8 cellular contexts compared by ENCODE assay signal in genomic region chr9:133532937-133533668, GRCh38. TPM values are rescaled to one million over a fixed set of nuclear protein-coding genes. Genes with fewer than 3 reads are reported as not detected.
A peak's percentile ranks its signal among the peaks of the same experiment; 100 is the strongest.
DNase-seq lines count a peak whose midpoint lies in the region; ATAC-seq lines count a peak whose summit lies in the region.

No MANE protein-coding gene starts in this region.

- H3K9me3 Mint-ChIP-seq in CD8-positive, alpha-beta memory T cell: no peaks in the 10 kb centered on the region

- peaks cover 0 to 12% (median 0%) of the 10 kb centered on the region in 3 donors for H3K4me1 Mint-ChIP-seq in CD8-positive, alpha-beta memory T cell

- H3K27me3 Mint-ChIP-seq in CD8-positive, alpha-beta memory T cell: peaks cover 13 to 25% of the 10 kb centered on the region in 2 donors

- H3K27ac Mint-ChIP-seq in CD8-positive, alpha-beta memory T cell: peak overlapping the region in 2 of 8 donors; percentile 25 to 54

- H3K36me3 ChIP-seq in CD8-positive, alpha-beta memory T cell (ENCODE audit: insufficient read depth, low read length): no peaks in the 10 kb centered on the region

- no peaks in the 10 kb centered on the region for H3K9me3 ChIP-seq in CD8-positive, alpha-beta memory T cell (ENCODE audit: low read length)

- H3K4me1 ChIP-seq in CD8-positive, alpha-beta memory T cell (ENCODE audit: insufficient read depth, low read length): peaks cover 16% of the 10 kb centered on the region

- no peak overlapping the region for H3K4me3 Mint-ChIP-seq in CD8-positive, alpha-beta memory T cell

- no peak overlapping the region for H3K27ac ChIP-seq in CD8-positive, alpha-beta memory T cell (ENCODE audit: low read depth, low read length)

- H3K27me3 ChIP-seq in CD8-positive, alpha-beta memory T cell (ENCODE audit: insufficient read depth, low read length, poor library complexity, severe bottlenecking): no peaks in the 10 kb centered on the region

- no peak overlapping the region for H3K4me3 ChIP-seq in CD8-positive, alpha-beta memory T cell (ENCODE audit: low read length)

- no peaks in the 10 kb centered on the region for H3K36me3 Mint-ChIP-seq in CD8-positive, alpha-beta memory T cell

- peak; percentile 9 to 62 (median 23) for DNase-seq in CD8-positive, alpha-beta memory T cell
- DNase-seq in HuH-7.5 (ENCODE audit: low spot score): peak; percentile 93
- peak; percentile 44 for DNase-seq in RKO (ENCODE audit: low spot score)
- peak; percentile 33 for DNase-seq in activated T-helper 9 cell treated with anti-CD3 and anti-CD28 coated beads, Interleukin-2, amount 50 U/mL, for 16 hours (ENCODE audit: low read depth)
- peak; percentile 20 for DNase-seq in glomerular visceral epithelial cell (ENCODE audit: extremely low spot score)
- DNase-seq in sciatic nerve (ENCODE audit: low spot score): peak; percentile 75
- no peak for DNase-seq in cerebellum (ENCODE audit: low spot score)

- POLR2A ChIA-PET in CD8-positive, alpha-beta memory T cell (lab: Charles Lee): no interaction called here

- ATAC-seq in sciatic nerve: peak; percentile 50
- no peak for ATAC-seq in GM21576 (IDR thresholded peaks at IDR 0.05; ENCODE audit: unreplicated experiment)

- CTCF ChIA-PET in CD8-positive, alpha-beta memory T cell (lab: Charles Lee): interaction anchor here (0.9 kb wide), 1 partner anchor 194 kb away, joined by 3 read pairs; no protein-coding TSS in a partner anchor

- intact Hi-C loops in sciatic nerve (cut with DNase I): loop anchor here (10.0 kb wide), 1 partner anchor 182 kb away; no protein-coding TSS in a partner anchor

RNA-seq across cellular contexts. Expression of gene ADAMTSL2, which starts 1.4 kb away (rescaled TPM):
- total RNA-seq in CD8-positive, alpha-beta memory T cell: not detected
- polyA plus RNA-seq in CD8-positive, alpha-beta memory T cell: not detected
- 22.3 TPM for total RNA-seq in sciatic nerve
- 1.8 TPM for total RNA-seq in cerebellum

RNA-seq across cellular contexts. Expression of gene MYMK, which starts 8.3 kb away (rescaled TPM):
- not detected for total RNA-seq in CD8-positive, alpha-beta memory T cell
- polyA plus RNA-seq in CD8-positive, alpha-beta memory T cell: not detected
- not detected for total RNA-seq in sciatic nerve
- not detected for total RNA-seq in cerebellum

RNA-seq across cellular contexts. Expression of gene SLC2A6, which starts 54.2 kb away (rescaled TPM):
- total RNA-seq in CD8-positive, alpha-beta memory T cell: 10 to 100 TPM; 15.5 to 16.3 TPM
- 4.0 TPM for polyA plus RNA-seq in CD8-positive, alpha-beta memory T cell
- total RNA-seq in sciatic nerve: 3.3 TPM
- 9.2 TPM for total RNA-seq in cerebellum
